Comparison of ENCODE assay signal across 1 cellular context in the genomic region with DNA sequence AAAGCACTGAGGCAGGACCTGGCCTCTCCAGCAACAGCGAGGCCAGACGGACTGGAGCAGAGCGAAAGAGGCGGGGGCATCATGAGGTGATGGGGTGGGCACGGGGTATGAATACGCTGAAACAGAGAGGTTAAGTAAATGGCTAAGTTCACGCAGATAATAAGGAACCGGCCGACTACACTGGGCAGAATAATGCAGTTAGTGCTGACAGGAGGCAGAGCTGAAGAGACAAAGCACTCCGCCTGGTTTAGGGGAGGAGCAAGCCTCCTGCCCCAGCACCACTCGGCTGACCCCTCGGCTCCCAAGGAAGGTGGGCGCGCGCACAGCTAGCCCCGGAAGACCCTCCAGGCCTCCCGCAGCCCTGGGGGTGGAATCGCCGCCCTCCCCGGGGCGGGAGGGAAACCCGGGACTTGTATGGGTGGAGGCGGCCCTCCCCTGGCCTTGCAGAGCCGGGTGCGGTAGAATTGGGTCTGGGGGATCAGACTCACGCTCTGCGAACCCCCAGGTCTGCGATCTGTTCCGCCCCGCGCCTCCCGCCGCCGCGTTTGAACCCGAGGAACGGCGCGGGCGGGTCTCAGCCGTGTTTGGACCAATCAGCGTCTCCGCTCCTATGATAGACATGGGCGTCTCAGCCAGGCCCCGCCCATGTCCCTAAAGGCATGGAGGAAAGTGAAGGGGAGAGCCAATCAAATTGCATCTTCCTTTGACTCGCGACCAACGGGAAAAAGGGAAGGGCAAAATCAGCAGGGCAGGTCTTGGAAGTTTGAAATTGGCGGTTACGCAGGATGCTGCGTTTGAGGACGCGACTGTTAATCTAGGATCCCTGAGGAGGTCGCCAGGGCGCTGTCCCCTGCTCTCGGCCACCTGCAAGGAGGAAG.
TF ChIP-seq lines count a peak whose summit lies in the region.

TSS of gene CIT (minus strand) at position 560 of the 878 bp plus-strand sequence. CDS start 1,152 bp downstream, outside the sequence.

TF ChIP-seq in H1, 55 proteins besides CTCF, POLR2A, EP300 and RAD21:
- peak; percentile 90 for TF ChIP-seq KDM4A (IDR thresholded peaks at IDR 0.05; ENCODE audit: low read depth, low read length, severe bottlenecking)
- TF ChIP-seq TCF12 (IDR thresholded peaks at IDR 0.05; ENCODE audit: low read depth, low read length), result no peak
- no peak for TF ChIP-seq SIX5 (IDR thresholded peaks at IDR 0.05; ENCODE audit: low read depth, low read length)
- peak; percentile 72 for TF ChIP-seq TBP (IDR thresholded peaks at IDR 0.05; ENCODE audit: low read depth, low read length)
- TF ChIP-seq, protein P1, sequence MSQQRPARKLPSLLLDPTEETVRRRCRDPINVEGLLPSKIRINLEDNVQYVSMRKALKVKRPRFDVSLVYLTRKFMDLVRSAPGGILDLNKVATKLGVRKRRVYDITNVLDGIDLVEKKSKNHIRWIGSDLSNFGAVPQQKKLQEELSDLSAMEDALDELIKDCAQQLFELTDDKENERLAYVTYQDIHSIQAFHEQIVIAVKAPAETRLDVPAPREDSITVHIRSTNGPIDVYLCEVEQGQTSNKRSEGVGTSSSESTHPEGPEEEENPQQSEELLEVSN (IDR thresholded peaks at IDR 0.05), result peak; percentile 14; the same call in 1 of the 2 replicates
- no peak for TF ChIP-seq SAP30 (IDR thresholded peaks at IDR 0.05; ENCODE audit: insufficient read depth, insufficient replicate concordance, low read length)
- TF ChIP-seq RFX5 (IDR thresholded peaks at IDR 0.05; ENCODE audit: borderline replicate concordance, low read depth, low read length), result no peak
- peak; percentile 36 to 72; a peak in 1 of 4 replicates for TF ChIP-seq SIN3A (conservative IDR thresholded peaks at IDR 0.05 in 1 of 2, IDR thresholded peaks at IDR 0.05 in 1 of 2; ENCODE audit: low read depth in 1 of 2, low read length in 2 of 2)
- peak; percentile 85 for TF ChIP-seq SP1 (IDR thresholded peaks at IDR 0.05; ENCODE audit: low read depth, low read length)
- peak; percentile 60 for TF ChIP-seq ASH2L (IDR thresholded peaks at IDR 0.05; ENCODE audit: low read length)
- peak; percentile 51 for TF ChIP-seq SP2 (IDR thresholded peaks at IDR 0.05; ENCODE audit: low read length)
- no peak for TF ChIP-seq CHD1 (IDR thresholded peaks at IDR 0.05; ENCODE audit: low read depth, low read length)
- TF ChIP-seq CHD2 (IDR thresholded peaks at IDR 0.05; ENCODE audit: low read length), result peak; percentile 71
- no peak for TF ChIP-seq RXRA (IDR thresholded peaks at IDR 0.05; ENCODE audit: insufficient read depth, low read depth, low read length)
- 0 out of 2 replicates have a peak, but pooled peaks have one; percentile 25 for TF ChIP-seq KDM5A (IDR thresholded peaks at IDR 0.05; ENCODE audit: low read length)
- TF ChIP-seq PHF8 (conservative IDR thresholded peaks at IDR 0.05; ENCODE audit: low read depth, low read length), result peak; percentile 93
- TF ChIP-seq TAF1 (IDR thresholded peaks at IDR 0.05; ENCODE audit: low read depth, low read length), result peak; percentile 81
- peak; percentile 63 for TF ChIP-seq CREB1 (IDR thresholded peaks at IDR 0.05)
- peak; percentile 75 for TF ChIP-seq POLR2AphosphoS5 (IDR thresholded peaks at IDR 0.05; ENCODE audit: low read depth, low read length)
- TF ChIP-seq SP4 (IDR thresholded peaks at IDR 0.05; ENCODE audit: low read length), result peak; percentile 94
- no peak for TF ChIP-seq HDAC2 (IDR thresholded peaks at IDR 0.05; ENCODE audit: borderline replicate concordance in 1 of 2, low read depth in 2 of 2, low read length in 2 of 2)
